Comparison of ENCODE assay signal across 16 cellular contexts in genomic region chr5:98499892-98500291, GRCh38.
DNase-seq lines count a peak whose midpoint lies in the region; TF ChIP-seq lines count a peak whose summit lies in the region.
"Had no signal": no experiment of that assay in that cellular context is flagged by ENCODE, and none has a peak within 500 bp of the region (broad histone marks: within the 10 kb centered on the region; RNA-seq: fewer than 3 reads in every experiment).

No MANE protein-coding gene starts in this region.

- TF ChIP-seq EP300 in esophagus muscularis mucosa (IDR thresholded peaks at IDR 0.05): no peak

- H3K9me3 ChIP-seq in esophagus muscularis mucosa (no peaks in the 10 kb centered on the region), mesenchymal stem cell (ENCODE audit: control insufficient read depth, low read length) (no peaks in the 10 kb centered on the region), neuronal stem cell (replicated peaks in 1 of 2; ENCODE audit: control insufficient read depth in 2 of 2, insufficient read depth in 1 of 2, low read depth in 1 of 2, low read length in 2 of 2) (no peaks in the 10 kb centered on the region)
- H3K9me3 ChIP-seq: Caco-2 had no signal

- no peak overlapping the region for H4K91ac ChIP-seq in mesenchymal stem cell (ENCODE audit: low read length)
- H4K91ac ChIP-seq in neuronal stem cell (ENCODE audit: low read depth, low read length, poor library complexity): no peak overlapping the region

- no peak overlapping the region for H2BK15ac ChIP-seq in mesenchymal stem cell (ENCODE audit: low read depth, poor library complexity, severe bottlenecking)
- no peak overlapping the region for H2BK15ac ChIP-seq in neuronal stem cell (ENCODE audit: low read length)

- no peak for TF ChIP-seq POLR2A in esophagus muscularis mucosa (IDR thresholded peaks at IDR 0.05; ENCODE audit: low read depth)

- no peak overlapping the region for H3K14ac ChIP-seq in mesenchymal stem cell (ENCODE audit: low read length in 2 of 2)
- no peak overlapping the region for H3K14ac ChIP-seq in neuronal stem cell (ENCODE audit: low read length)

- H3K79me1 ChIP-seq in mesenchymal stem cell (replicated peaks; ENCODE audit: low read length, poor library complexity, severe bottlenecking) (no peaks in the 10 kb centered on the region), neuronal stem cell (ENCODE audit: low read depth, low read length) (no peaks in the 10 kb centered on the region)

- H2BK12ac ChIP-seq in mesenchymal stem cell (ENCODE audit: low read length in 2 of 2): no peak overlapping the region
- no peak overlapping the region for H2BK12ac ChIP-seq in neuronal stem cell (ENCODE audit: low read length)

- no peak overlapping the region for H2AK5ac ChIP-seq in mesenchymal stem cell (ENCODE audit: low read length, severe bottlenecking)
- no peak overlapping the region for H2AK5ac ChIP-seq in neuronal stem cell (ENCODE audit: low read depth, low read length)

- DNase-seq in esophagus muscularis mucosa (ENCODE audit: extremely low spot score) (no peak), mesenchymal stem cell (peak; percentile 27), neuronal stem cell (ENCODE audit: low spot score) (no peak), ACHN (no peak), HuH-7.5 (ENCODE audit: low spot score) (no peak)
- DNase-seq in activated naive CD4-positive, alpha-beta T cell (lab: John Stamatoyannopoulos, UW): no peak
- DNase-seq: 8988T; AML-193; Caco-2; Calu3; CD4-positive, alpha-beta T cell; CD8-positive, alpha-beta T cell; DMS79 treated with DMSO at 0.1 percent for 48 hours; GF-D8 had no signal

- H4K8ac ChIP-seq in mesenchymal stem cell (ENCODE audit: low read length): peak overlapping the region; percentile 60
- no peak overlapping the region for H4K8ac ChIP-seq in neuronal stem cell (ENCODE audit: low read depth, low read length)

- no peak overlapping the region for H3K9ac ChIP-seq in mesenchymal stem cell (ENCODE audit: low read length)
- H3K9ac ChIP-seq in neuronal stem cell (ENCODE audit: low read depth, low read length, poor library complexity): no peak overlapping the region
- H3K9ac ChIP-seq: BLaER1 treated with 17β-estradiol and CSF1 and Interleukin-3, amounts not matched to agents 10 nM and 100 nM had no signal

- WGBS in esophagus muscularis mucosa: 47% methylated on average over 1 of the region's 1 CpG
- 2% methylated on average over 1 of the region's 1 CpG for WGBS in mesenchymal stem cell
- no CpG with 5 or more reads among the region's 1 CpG for WGBS in neuronal stem cell (ENCODE audit: extremely low coverage in 2 of 2, insufficient read length in 2 of 2, insufficient replicate concordance in 1 of 2), 2 donors

- H3K4ac ChIP-seq in mesenchymal stem cell (ENCODE audit: low read depth in 1 of 2, low read length in 2 of 2) (no peak overlapping the region), neuronal stem cell (ENCODE audit: low read length) (no peak overlapping the region)

- H3K4me2 ChIP-seq in mesenchymal stem cell (ENCODE audit: low read length, poor library complexity, severe bottlenecking) (no peak overlapping the region), neuronal stem cell (ENCODE audit: insufficient read depth, low read length, poor library complexity, severe bottlenecking) (no peak overlapping the region)
- H3K4me2 ChIP-seq: BLaER1 treated with 17β-estradiol and CSF1 and Interleukin-3, amounts not matched to agents 10 nM and 100 nM had no signal

- peak overlapping the region; percentile 3 to 36 (median 20) for H3K27ac ChIP-seq in esophagus muscularis mucosa (replicated peaks in 1 of 4)
- H3K27ac ChIP-seq in mesenchymal stem cell (ENCODE audit: low read length, poor library complexity, severe bottlenecking): no peak overlapping the region
- H3K27ac ChIP-seq in neuronal stem cell (replicated peaks; ENCODE audit: low read length): no peak overlapping the region
- H3K27ac ChIP-seq: BLaER1 treated with 17β-estradiol and CSF1 and Interleukin-3, amounts not matched to agents 10 nM and 100 nM; C4-2B had no signal

- H2BK5ac ChIP-seq in mesenchymal stem cell (ENCODE audit: low read depth, low read length, poor library complexity, severe bottlenecking) (no peak overlapping the region), neuronal stem cell (ENCODE audit: low read length) (no peak overlapping the region)

- no peak for TF ChIP-seq CTCF in esophagus muscularis mucosa (IDR thresholded peaks at IDR 0.05)

- H2AFZ ChIP-seq in mesenchymal stem cell (ENCODE audit: low read depth, low read length) (no peak overlapping the region), neuronal stem cell (ENCODE audit: low read length) (peak overlapping the region; percentile 21)

- no peaks in the 10 kb centered on the region for H3K27me3 ChIP-seq in esophagus muscularis mucosa
- no peaks in the 10 kb centered on the region for H3K27me3 ChIP-seq in mesenchymal stem cell (ENCODE audit: control insufficient read depth in 1 of 2, insufficient read depth in 1 of 2, low read length in 2 of 2)
- H3K27me3 ChIP-seq in neuronal stem cell (ENCODE audit: control insufficient read depth in 3 of 3, insufficient read depth in 3 of 3, low read depth in 1 of 3, low read length in 3 of 3): no peaks in the 10 kb centered on the region
- H3K27me3 ChIP-seq: BLaER1 treated with 17β-estradiol and CSF1 and Interleukin-3, amounts not matched to agents 10 nM and 100 nM had no signal

- H3K23ac ChIP-seq in mesenchymal stem cell (ENCODE audit: low read length in 2 of 2) (no peak overlapping the region), neuronal stem cell (ENCODE audit: low read depth, low read length, poor library complexity) (no peak overlapping the region)

- no peak overlapping the region for H2BK120ac ChIP-seq in mesenchymal stem cell (ENCODE audit: low read depth, low read length)
- no peak overlapping the region for H2BK120ac ChIP-seq in neuronal stem cell (ENCODE audit: low read depth, low read length)

- in situ Hi-C loops in ACHN (cut with HindIII; ENCODE audit: low pct_ligation_motif_present, low pct_unique_long_range_greater_than_20kb, low sequenced_read_pairs): no loop called here

- no peaks in the 10 kb centered on the region for H3K36me3 ChIP-seq in esophagus muscularis mucosa
- no peaks in the 10 kb centered on the region for H3K36me3 ChIP-seq in mesenchymal stem cell (ENCODE audit: control insufficient read depth in 1 of 2, insufficient read depth in 2 of 2, low read depth in 1 of 2, low read length in 2 of 2)
- H3K36me3 ChIP-seq in neuronal stem cell (replicated peaks in 1 of 2; ENCODE audit: control insufficient read depth in 2 of 2, insufficient read depth in 2 of 2, low read length in 2 of 2): no peaks in the 10 kb centered on the region
- H3K36me3 ChIP-seq: BLaER1 treated with 17β-estradiol and CSF1 and Interleukin-3, amounts not matched to agents 10 nM and 100 nM had no signal

- H3K4me1 ChIP-seq in esophagus muscularis mucosa (peaks cover 0 to 45% (median 32%) of the 10 kb centered on the region in 4 donors), mesenchymal stem cell (ENCODE audit: control insufficient read depth, insufficient read depth, low read depth, low read length) (peaks cover 5% of the 10 kb centered on the region), neuronal stem cell (ENCODE audit: control insufficient read depth in 2 of 2, insufficient read depth in 1 of 2, low read depth in 1 of 2, low read length in 2 of 2) (peaks cover 2 to 12% of the 10 kb centered on the region in 2 donors)
- H3K4me1 ChIP-seq: BLaER1 treated with 17β-estradiol and CSF1 and Interleukin-3, amounts not matched to agents 10 nM and 100 nM; Caco-2 had no signal

- intact Hi-C loops in esophagus muscularis mucosa (cut with DNase I): no loop called here

- H3K4me3 ChIP-seq in esophagus muscularis mucosa (no peak overlapping the region), mesenchymal stem cell (ENCODE audit: insufficient read depth in 1 of 2, low read depth in 1 of 2, low read length in 2 of 2) (no peak overlapping the region), neuronal stem cell (ENCODE audit: low read length in 2 of 2) (no peak overlapping the region)
- H3K4me3 ChIP-seq: BLaER1 treated with 17β-estradiol and CSF1 and Interleukin-3, amounts not matched to agents 10 nM and 100 nM had no signal

- H3K18ac ChIP-seq in mesenchymal stem cell (ENCODE audit: low read depth in 1 of 2, low read length in 2 of 2) (no peak overlapping the region), neuronal stem cell (ENCODE audit: low read length) (no peak overlapping the region)

Comparison
In these comparisons a context has a peak if more than half of its experiments do, and no peak if none do; other contexts are left out.
1. H3K27ac ChIP-seq: peak in esophagus muscularis mucosa (4 of 4); none in mesenchymal stem cell (single experiment) and neuronal stem cell (single experiment).